ENCODE assay signal across 12 cellular contexts in genomic region chr1:10691740-10692125, GRCh38.
DNase-seq lines count a peak whose midpoint lies in the region; ATAC-seq and TF ChIP-seq lines count a peak whose summit lies in the region.
"Had no signal": no experiment of that assay in that cellular context is flagged by ENCODE, and none has a peak within 500 bp of the region (broad histone marks: within the 10 kb centered on the region; RNA-seq: fewer than 3 reads in every experiment).

No MANE protein-coding gene starts in this region.

- TF ChIP-seq POLR2A in body of pancreas (IDR thresholded peaks at IDR 0.05) (no peak), ovary (IDR thresholded peaks at IDR 0.05) (no peak)

- H3K4me2 ChIP-seq in MM.1S (ENCODE audit: low read depth, low read length), result no peak overlapping the region
- H3K4me2 ChIP-seq: KMS-11 had no signal

- H3K36me3 ChIP-seq in body of pancreas (replicated peaks in 1 of 2; ENCODE audit: insufficient read depth in 1 of 2, low read depth in 2 of 2) (no peaks in the 10 kb centered on the region), psoas muscle (ENCODE audit: insufficient read depth in 1 of 2, low read depth in 1 of 2) (no peaks in the 10 kb centered on the region), MM.1S (replicated peaks; ENCODE audit: insufficient read depth, low read length) (no peaks in the 10 kb centered on the region), ovary (no peaks in the 10 kb centered on the region)
- H3K36me3 ChIP-seq: brain microvascular endothelial cell had no signal

- H3K27me3 Mint-ChIP-seq in T-helper 2 cell treated with Interferon-gamma antibody and Interleukin-4, amounts not matched to agents 5 μg/mL and 100 μg/mL, for 36 hours (ENCODE audit: low read depth), result peaks cover 3% of the 10 kb centered on the region
- H3K27me3 Mint-ChIP-seq in nephron progenitor cell (ENCODE audit: low read depth, poor library complexity), result peaks cover 68% of the 10 kb centered on the region
- H3K27me3 Mint-ChIP-seq: T-cell had no signal

- no peaks in the 10 kb centered on the region for H3K9me3 Mint-ChIP-seq in T-helper 2 cell treated with Interferon-gamma antibody and Interleukin-4, amounts not matched to agents 5 μg/mL and 100 μg/mL, for 36 hours
- no peaks in the 10 kb centered on the region for H3K9me3 Mint-ChIP-seq in nephron progenitor cell
- H3K9me3 Mint-ChIP-seq: stimulated activated naive CD8-positive, alpha-beta T cell treated with anti-CD3 and anti-CD28 coated beads, Interleukin-15, Interleukin-2, amounts not matched to agents 100 ng/mL and 50 ng/mL, for 24 hours; T-cell had no signal

- H3K27me3 ChIP-seq in body of pancreas, result no peaks in the 10 kb centered on the region
- no peaks in the 10 kb centered on the region for H3K27me3 ChIP-seq in psoas muscle (ENCODE audit: insufficient read depth in 3 of 3, low read length in 2 of 3)
- peaks cover 79% of the 10 kb centered on the region for H3K27me3 ChIP-seq in MM.1S (replicated peaks; ENCODE audit: insufficient read depth, low read length)
- H3K27me3 ChIP-seq in ovary, result no peaks in the 10 kb centered on the region
- H3K27me3 ChIP-seq: brain microvascular endothelial cell had no signal

- no peak overlapping the region for H3K27ac Mint-ChIP-seq in T-helper 2 cell treated with Interferon-gamma antibody and Interleukin-4, amounts not matched to agents 5 μg/mL and 100 μg/mL, for 36 hours
- H3K27ac Mint-ChIP-seq in nephron progenitor cell, result no peak overlapping the region
- H3K27ac Mint-ChIP-seq: stimulated activated naive CD8-positive, alpha-beta T cell treated with anti-CD3 and anti-CD28 coated beads, Interleukin-15, Interleukin-2, amounts not matched to agents 100 ng/mL and 50 ng/mL, for 24 hours had no signal

- H3K9ac ChIP-seq in MM.1S (ENCODE audit: low read length), result no peak overlapping the region
- H3K9ac ChIP-seq: KMS-11 had no signal

- intact Hi-C loops in body of pancreas (cut with DNase I) (loop anchor here (10.0 kb wide), 1 partner anchor 93 kb away; no protein-coding TSS in a partner anchor), psoas muscle (cut with DNase I) (no loop called here), ovary (cut with DNase I) (loop anchor here in 1 of 4 donors (10.0 kb wide), 1 partner anchor 57 kb away; no protein-coding TSS in a partner anchor)

- H3K27ac ChIP-seq in body of pancreas, result peak overlapping the region in 3 of 4 donors; percentile 85 to 96 (median 94)
- peak overlapping the region; percentile 41 for H3K27ac ChIP-seq in psoas muscle
- H3K27ac ChIP-seq in MM.1S (ENCODE audit: low read length), result no peak overlapping the region
- no peak overlapping the region for H3K27ac ChIP-seq in ovary
- H3K27ac ChIP-seq: brain microvascular endothelial cell, KMS-11 had no signal

- no peaks in the 10 kb centered on the region for H3K9me3 ChIP-seq in body of pancreas
- H3K9me3 ChIP-seq in psoas muscle, result no peaks in the 10 kb centered on the region
- H3K9me3 ChIP-seq in MM.1S (replicated peaks; ENCODE audit: insufficient read depth, low read length), result no peaks in the 10 kb centered on the region
- H3K9me3 ChIP-seq in ovary, result no peaks in the 10 kb centered on the region

- WGBS in body of pancreas, 2 donors, result 75% methylated on average over 1 of the region's 1 CpG
- WGBS in psoas muscle, 3 donors, result 71 to 92% (median 80%) methylated on average over 1 of the region's 1 CpG
- WGBS in ovary, 3 donors, result 67 to 94% (median 80%) methylated on average over 1 of the region's 1 CpG

- H3K9me2 ChIP-seq in MM.1S (replicated peaks; ENCODE audit: insufficient read depth, low read length), result no peaks in the 10 kb centered on the region

- no peak overlapping the region for H3K4me3 ChIP-seq in body of pancreas
- H3K4me3 ChIP-seq in psoas muscle, result no peak overlapping the region
- H3K4me3 ChIP-seq in MM.1S (ENCODE audit: low read length), result no peak overlapping the region
- no peak overlapping the region for H3K4me3 ChIP-seq in ovary

- H3K79me2 ChIP-seq in MM.1S (ENCODE audit: low read length), result no peaks in the 10 kb centered on the region

- no peak for TF ChIP-seq EP300 in ovary (IDR thresholded peaks at IDR 0.05)

- H3K4me1 Mint-ChIP-seq in T-helper 2 cell treated with Interferon-gamma antibody and Interleukin-4, amounts not matched to agents 5 μg/mL and 100 μg/mL, for 36 hours (ENCODE audit: low read depth), result peaks cover 12% of the 10 kb centered on the region
- peaks cover 49% of the 10 kb centered on the region for H3K4me1 Mint-ChIP-seq in nephron progenitor cell

- no peak overlapping the region for H2AFZ ChIP-seq in MM.1S (ENCODE audit: low read length)

- DNase-seq in T-helper 2 cell treated with Interferon-gamma antibody and Interleukin-4, amounts not matched to agents 5 μg/mL and 100 μg/mL, for 36 hours (ENCODE audit: low spot score), result peak; percentile 24
- no peak for DNase-seq in T-helper 2 cell
- DNase-seq in ELR (ENCODE audit: low read depth), result peak; percentile 13
- DNase-seq in body of pancreas, result no peak
- no peak for DNase-seq in psoas muscle
- no peak for DNase-seq in nephron progenitor cell
- no peak for DNase-seq in MM.1S
- no peak for DNase-seq in ovary
- DNase-seq: brain microvascular endothelial cell had no signal

- H3F3A ChIP-seq in MM.1S (ENCODE audit: insufficient read depth, low read length), result no peaks in the 10 kb centered on the region

- H3K36me3 Mint-ChIP-seq in T-helper 2 cell treated with Interferon-gamma antibody and Interleukin-4, amounts not matched to agents 5 μg/mL and 100 μg/mL, for 36 hours (ENCODE audit: low read depth), result no peaks in the 10 kb centered on the region
- H3K36me3 Mint-ChIP-seq in nephron progenitor cell (ENCODE audit: low read depth), result no peaks in the 10 kb centered on the region

- no peak overlapping the region for H3K4me3 Mint-ChIP-seq in T-helper 2 cell treated with Interferon-gamma antibody and Interleukin-4, amounts not matched to agents 5 μg/mL and 100 μg/mL, for 36 hours
- no peak overlapping the region for H3K4me3 Mint-ChIP-seq in nephron progenitor cell

- peaks cover 73% of the 10 kb centered on the region for H3K4me1 ChIP-seq in body of pancreas
- peaks cover 80% of the 10 kb centered on the region for H3K4me1 ChIP-seq in psoas muscle
- no peaks in the 10 kb centered on the region for H3K4me1 ChIP-seq in MM.1S (ENCODE audit: low read length)
- peaks cover 12% of the 10 kb centered on the region for H3K4me1 ChIP-seq in ovary (ENCODE audit: insufficient read depth)

- TF ChIP-seq CTCF in body of pancreas (IDR thresholded peaks at IDR 0.05) (no peak), psoas muscle (IDR thresholded peaks at IDR 0.05) (no peak), nephron progenitor cell (IDR thresholded peaks at IDR 0.05) (no peak), MM.1S (IDR thresholded peaks at IDR 0.05; ENCODE audit: low read length) (no peak), ovary (IDR thresholded peaks at IDR 0.05) (no peak)

- H4K20me1 ChIP-seq in MM.1S (ENCODE audit: insufficient read depth, low read length), result peaks cover 4% of the 10 kb centered on the region; the same call in 1 of the 2 replicates

- ATAC-seq in body of pancreas, result no peak
- ATAC-seq in psoas muscle, result no peak

Comparison
In these comparisons a context has a peak if more than half of its experiments do, and no peak if none do; other contexts are left out.
1. DNase-seq: peak in T-helper 2 cell treated with Interferon-gamma antibody and Interleukin-4, amounts not matched to agents 5 μg/mL and 100 μg/mL, for 36 hours (single experiment) and ELR (single experiment); none in T-helper 2 cell (0 of 5), body of pancreas (0 of 4), psoas muscle (0 of 2), nephron progenitor cell (single experiment), MM.1S (single experiment) and ovary (0 of 5).
2. H3K27ac ChIP-seq: peak in body of pancreas (3 of 4) and psoas muscle (single experiment); none in MM.1S (single experiment) and ovary (0 of 2).